16 cellular contexts compared by ENCODE assay signal in the genomic region with DNA sequence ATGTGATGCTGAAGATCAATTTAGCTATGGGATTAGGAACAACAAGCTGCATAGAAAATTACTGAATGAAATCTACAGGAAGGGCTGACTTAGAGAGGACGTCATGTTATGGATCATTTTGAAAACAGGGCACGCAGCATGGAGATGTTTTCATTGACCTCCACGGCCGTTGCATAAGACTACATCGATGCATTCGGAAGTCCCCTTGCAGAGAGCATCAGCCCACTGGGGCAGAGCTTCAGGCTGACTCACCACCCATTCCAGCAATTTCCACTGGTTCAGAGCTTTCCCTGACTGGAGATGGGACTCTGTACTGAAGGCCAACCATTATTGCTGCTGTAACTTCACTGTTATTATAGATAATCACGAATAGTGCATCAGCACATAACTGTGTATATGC.
"Had no signal": no experiment of that assay in that cellular context is flagged by ENCODE, and none has a peak within 500 bp of the region (broad histone marks: within the 10 kb centered on the region; RNA-seq: fewer than 3 reads in every experiment).

No MANE protein-coding gene starts in this region.

- H3K36me3 ChIP-seq: left ventricle myocardium inferior, sigmoid colon, stomach had no signal

- DNase-seq: activated CD4-positive, alpha-beta T cell treated with anti-CD3 and anti-CD28 coated beads for 1 hour; activated CD4-positive, alpha-beta T cell treated with anti-CD3 and anti-CD28 coated beads, Interleukin-2, amount 50 U/mL, for 48 hours; activated CD8-positive, alpha-beta memory T cell treated with anti-CD3 and anti-CD28 coated beads, Interleukin-2, amount 10 ng/mL, durations not matched to agents 7 days and 5 days; activated effector memory CD4-positive, alpha-beta T cell treated with Interleukin-2 at 50 U/mL for 16 hours; activated T-cell treated with anti-CD3 and anti-CD28 coated beads, Interleukin-2, amount 50 U/mL, for 24 hours; central memory CD4-positive, alpha-beta T cell; effector memory CD8-positive, alpha-beta T cell; head of caudate nucleus; islet precursor cell; left ventricle myocardium inferior; psoas muscle; sigmoid colon; stimulated activated CD4-positive, alpha-beta T cell treated with anti-CD3 and anti-CD28 coated beads, Interleukin-15, amount 100 ng/mL, for 24 hours; stomach; T-helper 2 cell had no signal

- H3K27ac ChIP-seq: left ventricle myocardium inferior, psoas muscle, sigmoid colon, stomach had no signal

- H3K9me3 ChIP-seq: left ventricle myocardium inferior, psoas muscle, sigmoid colon, stomach had no signal

- H3K4me3 ChIP-seq: left ventricle myocardium inferior, psoas muscle, sigmoid colon, stomach had no signal

- H3K27me3 ChIP-seq: sigmoid colon, stomach had no signal

- H3K4me1 ChIP-seq: psoas muscle, sigmoid colon, stomach had no signal

- ATAC-seq: activated CD8-positive, alpha-beta memory T cell treated with anti-CD3 and anti-CD28 coated beads, Interleukin-2, amount 10 ng/mL, durations not matched to agents 7 days and 5 days; activated naive CD4-positive, alpha-beta T cell treated with anti-CD3 and anti-CD28 coated beads, Interleukin-2, amount 50 U/mL, for 72 hours; effector memory CD8-positive, alpha-beta T cell; psoas muscle had no signal
